In the genomic region with DNA sequence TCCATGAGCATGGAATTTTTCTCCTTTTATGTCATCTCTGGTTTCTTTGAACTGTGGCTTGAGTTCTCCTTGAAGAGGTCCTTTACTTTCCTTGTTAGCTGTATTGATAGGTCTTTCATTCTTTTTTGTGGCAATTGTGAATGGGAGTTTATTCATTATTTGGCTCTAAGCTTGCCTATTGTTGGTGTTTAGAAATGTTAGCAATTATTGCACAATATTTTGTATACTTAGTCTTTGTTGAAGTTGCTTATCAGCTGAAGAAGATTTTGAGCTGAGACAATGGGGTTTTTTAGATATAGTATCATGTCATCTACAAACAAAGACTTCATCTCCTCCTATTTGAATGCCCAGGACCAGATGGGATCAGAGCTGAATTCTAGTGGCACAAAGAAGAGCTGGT, we compare ENCODE assay signal across 32 cellular contexts.
DNase-seq lines count a peak whose midpoint lies in the region; ATAC-seq, FAIRE-seq and TF ChIP-seq lines count a peak whose summit lies in the region.
"Had no signal": no experiment of that assay in that cellular context is flagged by ENCODE, and none has a peak within 500 bp of the region (broad histone marks: within the 10 kb centered on the region; RNA-seq: fewer than 3 reads in every experiment).

No MANE protein-coding gene starts in this region.

- CTCF ChIA-PET in HepG2 (lab: Yijun Ruan, JAX; ENCODE audit: low intra/inter-chr PET ratio, low total read pairs), result no interaction called here
- CTCF ChIA-PET in IMR-90 (lab: Yijun Ruan, JAX), result no interaction called here
- CTCF ChIA-PET in H1 (lab: Charles Lee; ENCODE audit: partially characterized antibody), result interaction anchor here (0.6 kb wide), 1 partner anchor 10 kb away, joined by 3 read pairs; no protein-coding TSS in a partner anchor

- dilution Hi-C loops in IMR-90 (cut with HindIII; ENCODE audit: low sequenced_read_pairs, unreplicated experiment), result no loop called here

- intact Hi-C loops in HepG2 (cut with micrococcal nuclease; ENCODE audit: unreplicated experiment), result no loop called here
- intact Hi-C loops in right lobe of liver (cut with DNase I), result no loop called here
- intact Hi-C loops in IMR-90 (cut with micrococcal nuclease), result no loop called here

- TF ChIP-seq EP300 in HepG2 (IDR thresholded peaks at IDR 0.05; ENCODE audit: low read depth in 2 of 2, low read length in 2 of 2) (no peak), HepG2 (CRISPR knock-in tag; IDR thresholded peaks at IDR 0.05; ENCODE audit: borderline replicate concordance) (no peak), H1 (IDR thresholded peaks at IDR 0.05; ENCODE audit: borderline replicate concordance in 1 of 2, low read depth in 2 of 2, low read length in 2 of 2) (no peak)

- TF ChIP-seq POLR2A in HepG2 (IDR thresholded peaks at IDR 0.05; ENCODE audit: insufficient read depth in 1 of 2, low read depth in 2 of 2, low read length in 2 of 2) (no peak), right lobe of liver (IDR thresholded peaks at IDR 0.05) (no peak), IMR-90 (IDR thresholded peaks at IDR 0.05; ENCODE audit: low read depth, low read length) (no peak), H1 (IDR thresholded peaks at IDR 0.05; ENCODE audit: control extremely low read depth in 1 of 2, low read depth in 2 of 2, low read length in 2 of 2) (no peak)

- H2BK20ac ChIP-seq in IMR-90 (ENCODE audit: low read depth, low read length), result no peak overlapping the region
- H2BK20ac ChIP-seq in H1 (ENCODE audit: low read length), result no peak overlapping the region

- no peak for ATAC-seq in HepG2
- no peak for ATAC-seq in right lobe of liver
- no peak for ATAC-seq in IMR-90 (ENCODE audit: low read depth)
- ATAC-seq: A549; CD8-positive, alpha-beta T cell had no signal

- POLR2A ChIA-PET in HepG2 (lab: Yijun Ruan, JAX), result no interaction called here
- POLR2A ChIA-PET in IMR-90 (lab: Charles Lee; ENCODE audit: unreplicated experiment), result no interaction called here
- POLR2A ChIA-PET in H1 (lab: Charles Lee; ENCODE audit: partially characterized antibody), result no interaction called here

- FAIRE-seq in HepG2 (lab: Jason Lieb, UNC) (no peak), H1 (lab: Jason Lieb, UNC) (no peak)
- FAIRE-seq: A204.1, A549, D721Med had no signal

- H3K14ac ChIP-seq in IMR-90 (replicated peaks; ENCODE audit: low read depth, low read length) (no peak overlapping the region), H1 (ENCODE audit: insufficient read length) (no peak overlapping the region)

- H2AK5ac ChIP-seq in IMR-90 (ENCODE audit: low read depth, low read length), result no peak overlapping the region
- no peak overlapping the region for H2AK5ac ChIP-seq in H1 (ENCODE audit: low read depth, low read length)

- peaks cover 83% of the 10 kb centered on the region for H3K9me3 ChIP-seq in HepG2 (ENCODE audit: low read length)
- no peaks in the 10 kb centered on the region for H3K9me3 ChIP-seq in right lobe of liver
- H3K9me3 ChIP-seq in IMR-90 (ENCODE audit: control insufficient read depth, insufficient read depth, low read length), result peaks cover 1% of the 10 kb centered on the region; the same call in 1 of the 2 replicates
- peaks cover under 1 to 9% of the 10 kb centered on the region in 2 experiments; a peak in 3 of 4 replicates for H3K9me3 ChIP-seq in H1 (ENCODE audit: insufficient read depth in 2 of 2, low read depth in 1 of 2, low read length in 1 of 2)
- H3K9me3 ChIP-seq: BE2C had no signal

- no peak overlapping the region for H2BK12ac ChIP-seq in H1 (ENCODE audit: low read depth, low read length)

- H3K79me2 ChIP-seq in HepG2 (ENCODE audit: insufficient read depth, low read length) (no peaks in the 10 kb centered on the region), H1 (ENCODE audit: control insufficient read depth in 1 of 2, insufficient read depth in 2 of 2, low read length in 2 of 2) (no peaks in the 10 kb centered on the region)

- H3K18ac ChIP-seq in IMR-90 (ENCODE audit: low read depth, low read length) (no peak overlapping the region), H1 (ENCODE audit: extremely low read depth, low read length) (no peak overlapping the region)

- H3K56ac ChIP-seq in IMR-90 (ENCODE audit: extremely low read depth, insufficient read depth, low read length), result no peak overlapping the region
- H3K56ac ChIP-seq in H1 (replicated peaks; ENCODE audit: insufficient read length, low read depth, low read length), result no peak overlapping the region

- H3K27me3 ChIP-seq in HepG2 (ENCODE audit: control insufficient read depth in 1 of 2, insufficient read depth in 2 of 2, low read length in 2 of 2) (no peaks in the 10 kb centered on the region; a peak in 1 of 5 replicates), right lobe of liver (no peaks in the 10 kb centered on the region), IMR-90 (ENCODE audit: control insufficient read depth, insufficient read depth, low read length) (no peaks in the 10 kb centered on the region), H1 (replicated peaks in 1 of 4; ENCODE audit: control insufficient read depth in 3 of 4, extremely low read depth in 1 of 4, insufficient read depth in 3 of 4, low read length in 3 of 4) (peaks cover 0 to 3% (median 0%) of the 10 kb centered on the region in 4 experiments; a peak in 2 of 7 replicates)
- H3K27me3 ChIP-seq: BE2C; BLaER1; BLaER1 treated with 17β-estradiol and CSF1 and Interleukin-3, amounts not matched to agents 10 nM and 100 nM had no signal

- no peak overlapping the region for H2BK120ac ChIP-seq in IMR-90 (ENCODE audit: low read depth, low read length)
- no peak overlapping the region for H2BK120ac ChIP-seq in H1 (replicated peaks; ENCODE audit: low read depth, low read length)

- H4K5ac ChIP-seq in IMR-90 (ENCODE audit: low read depth, low read length) (no peak overlapping the region), H1 (ENCODE audit: insufficient read length, low read depth, low read length) (no peak overlapping the region)

- H3K4me2 ChIP-seq in HepG2 (ENCODE audit: low read depth, low read length) (no peak overlapping the region), IMR-90 (ENCODE audit: low read depth, low read length) (no peak overlapping the region), H1 (ENCODE audit: insufficient read depth in 1 of 2, low read depth in 2 of 2, low read length in 2 of 2) (no peak overlapping the region)
- H3K4me2 ChIP-seq: A549; BLaER1; BLaER1 treated with 17β-estradiol and CSF1 and Interleukin-3, amounts not matched to agents 10 nM and 100 nM had no signal

- H3K36me3 ChIP-seq in HepG2 (replicated peaks in 1 of 2; ENCODE audit: control insufficient read depth in 1 of 2, insufficient read depth in 2 of 2, low read length in 2 of 2) (no peaks in the 10 kb centered on the region), right lobe of liver (no peaks in the 10 kb centered on the region), IMR-90 (ENCODE audit: control insufficient read depth, insufficient read depth, low read length) (no peaks in the 10 kb centered on the region), H1 (ENCODE audit: control insufficient read depth in 2 of 4, insufficient read depth in 4 of 4, low read length in 3 of 4) (no peaks in the 10 kb centered on the region)
- H3K36me3 ChIP-seq: BE2C; BLaER1; BLaER1 treated with 17β-estradiol and CSF1 and Interleukin-3, amounts not matched to agents 10 nM and 100 nM had no signal

- H3K9ac ChIP-seq in HepG2 (ENCODE audit: insufficient read depth, low read depth, low read length) (no peak overlapping the region), IMR-90 (ENCODE audit: low read depth, low read length) (no peak overlapping the region), H1 (replicated peaks in 1 of 4; ENCODE audit: extremely low read depth in 1 of 4, low read depth in 3 of 4, low read length in 3 of 4) (no peak overlapping the region)
- H3K9ac ChIP-seq: BLaER1; BLaER1 treated with 17β-estradiol and CSF1 and Interleukin-3, amounts not matched to agents 10 nM and 100 nM had no signal

- no peaks in the 10 kb centered on the region for H3K79me1 ChIP-seq in IMR-90 (ENCODE audit: low read depth in 1 of 2, low read length in 2 of 2)
- H3K79me1 ChIP-seq in H1 (ENCODE audit: low read depth, low read length), result no peaks in the 10 kb centered on the region

- H3K23me2 ChIP-seq in H1 (ENCODE audit: low read depth, low read length), result no peaks in the 10 kb centered on the region

- H4K8ac ChIP-seq in IMR-90 (ENCODE audit: low read depth in 2 of 2, low read length in 2 of 2) (no peak overlapping the region), H1 (ENCODE audit: extremely low read depth, insufficient read depth, low read length) (no peak overlapping the region)

- no peak overlapping the region for H3K4ac ChIP-seq in IMR-90 (ENCODE audit: low read depth, low read length)
- no peak overlapping the region for H3K4ac ChIP-seq in H1 (replicated peaks; ENCODE audit: insufficient read length, low read depth, low read length)

- no peak overlapping the region for H2AFZ ChIP-seq in HepG2 (ENCODE audit: low read length)
- H2AFZ ChIP-seq in IMR-90 (replicated peaks; ENCODE audit: low read length, poor library complexity), result no peak overlapping the region
- H2AFZ ChIP-seq in H1 (ENCODE audit: low read length), result no peak overlapping the region

- H4K20me1 ChIP-seq in HepG2 (ENCODE audit: insufficient read depth, low read length) (no peaks in the 10 kb centered on the region), IMR-90 (ENCODE audit: insufficient read depth, low read length) (no peaks in the 10 kb centered on the region), H1 (replicated peaks in 1 of 2; ENCODE audit: control insufficient read depth in 1 of 2, insufficient read depth in 2 of 2, low read length in 2 of 2) (no peaks in the 10 kb centered on the region)
- H4K20me1 ChIP-seq: BLaER1; BLaER1 treated with 17β-estradiol and CSF1 and Interleukin-3, amounts not matched to agents 10 nM and 100 nM had no signal

- TF ChIP-seq CTCF in HepG2 (CRISPR knock-in tag; IDR thresholded peaks at IDR 0.05), result no peak
- TF ChIP-seq CTCF in right lobe of liver (IDR thresholded peaks at IDR 0.05), result no peak
- no peak for TF ChIP-seq CTCF in IMR-90 (conservative IDR thresholded peaks at IDR 0.05; ENCODE audit: low read depth, low read length)
- TF ChIP-seq CTCF in H1 (IDR thresholded peaks at IDR 0.05; ENCODE audit: control extremely low read depth in 1 of 3, insufficient read depth in 1 of 3, low read depth in 1 of 3, low read length in 3 of 3), result no peak

- no peak overlapping the region for H4K91ac ChIP-seq in IMR-90 (ENCODE audit: insufficient read depth, low read depth, low read length)
- H4K91ac ChIP-seq in H1 (replicated peaks; ENCODE audit: insufficient read length, low read length), result no peak overlapping the region

- no peak overlapping the region for H2AK9ac ChIP-seq in IMR-90 (replicated peaks; ENCODE audit: low read depth, low read length, poor library complexity)

- no TSS peak for BruUV-seq in HepG2 (replicated peaks; lab: Mats Ljungman, UMichigan)
- BruUV-seq in IMR-90 (replicated peaks; lab: Mats Ljungman, UMichigan), result no TSS peak

- H2BK5ac ChIP-seq in IMR-90 (ENCODE audit: low read depth, low read length, poor library complexity, severe bottlenecking) (no peak overlapping the region), H1 (ENCODE audit: low read depth, low read length) (no peak overlapping the region)

- DNase-seq in HepG2 (ENCODE audit: low spot score) (no peak), right lobe of liver (no peak), IMR-90 (no peak), H1 (ENCODE audit: low read depth in 1 of 2, low spot score in 2 of 2) (no peak), DMS79 treated with DMSO at 0.1 percent for 48 hours (lab: John Stamatoyannopoulos, UW) (no peak), G401 (ENCODE audit: low spot score) (no peak)
- DNase-seq: 8988T; ACHN; AML-193; BE2C; C1 segment of cervical spinal cord; Caco-2; Calu3; CD4-positive, alpha-beta memory T cell; CD4-positive, alpha-beta T cell; CD4-positive, CD25-positive, alpha-beta regulatory T cell; CD8-positive, alpha-beta memory T cell; CD8-positive, alpha-beta T cell; COR-L47; DMS 273 treated with DMSO at 0.1 percent for 48 hours; DMS153; DMS53; DMS79; DND-41; EL had no signal

- no peak overlapping the region for H2BK15ac ChIP-seq in IMR-90 (ENCODE audit: low read depth, low read length)
- no peak overlapping the region for H2BK15ac ChIP-seq in H1 (ENCODE audit: low read length)

- H3K27ac ChIP-seq in HepG2 (ENCODE audit: extremely low read length, insufficient read depth, low read length), result no peak overlapping the region
- no peak overlapping the region for H3K27ac ChIP-seq in right lobe of liver
- H3K27ac ChIP-seq in IMR-90 (ENCODE audit: insufficient read depth, low read length), result no peak overlapping the region
- no peak overlapping the region for H3K27ac ChIP-seq in H1 (ENCODE audit: low read depth, low read length)
- H3K27ac ChIP-seq: 22Rv1; A549; BLaER1; BLaER1 treated with 17β-estradiol and CSF1 and Interleukin-3, amounts not matched to agents 10 nM and 100 nM; C4-2B had no signal

- in situ Hi-C loops in HepG2 (cut with HindIII; ENCODE audit: extremely low pct_ligation_motif_present, low pct_unique_long_range_greater_than_20kb) (no loop called here), IMR-90 (cut with MboI; ENCODE audit: low sequenced_read_pairs) (no loop called here), G401 (cut with HindIII; ENCODE audit: low sequenced_read_pairs) (no loop called here)

- H3K4me3 ChIP-seq in HepG2 (replicated peaks in 1 of 3; ENCODE audit: insufficient read depth in 1 of 3, low read depth in 2 of 3, low read length in 3 of 3), result no peak overlapping the region
- H3K4me3 ChIP-seq in right lobe of liver, result no peak overlapping the region
- H3K4me3 ChIP-seq in IMR-90 (ENCODE audit: insufficient read depth, low read depth, low read length), result no peak overlapping the region
- H3K4me3 ChIP-seq in H1 (ENCODE audit: extremely low read depth in 1 of 4, insufficient read depth in 2 of 4, low read depth in 3 of 4, low read length in 4 of 4), result no peak overlapping the region
- H3K4me3 ChIP-seq: A549; BLaER1; BLaER1 treated with 17β-estradiol and CSF1 and Interleukin-3, amounts not matched to agents 10 nM and 100 nM had no signal

- no peak overlapping the region for H3K23ac ChIP-seq in IMR-90 (ENCODE audit: low read depth, low read length)
- H3K23ac ChIP-seq in H1 (ENCODE audit: insufficient read length), result no peak overlapping the region

- no peaks in the 10 kb centered on the region for H3K9me1 ChIP-seq in IMR-90 (ENCODE audit: insufficient read depth, low read length)

- no peaks in the 10 kb centered on the region for H3K4me1 ChIP-seq in HepG2 (ENCODE audit: insufficient read depth, low read length)
- no peaks in the 10 kb centered on the region for H3K4me1 ChIP-seq in right lobe of liver
- no peaks in the 10 kb centered on the region for H3K4me1 ChIP-seq in IMR-90 (ENCODE audit: control insufficient read depth, insufficient read depth, low read length)
- H3K4me1 ChIP-seq in H1 (replicated peaks in 1 of 4; ENCODE audit: control insufficient read depth in 3 of 4, insufficient read depth in 4 of 4, low read length in 3 of 4), result no peaks in the 10 kb centered on the region
- H3K4me1 ChIP-seq: A549; BE2C; BLaER1; BLaER1 treated with 17β-estradiol and CSF1 and Interleukin-3, amounts not matched to agents 10 nM and 100 nM; Caco-2 had no signal

- no peak for TF ChIP-seq RAD21 in HepG2 (CRISPR knock-in tag; IDR thresholded peaks at IDR 0.05)
- TF ChIP-seq RAD21 in IMR-90 (IDR thresholded peaks at IDR 0.05; ENCODE audit: low read length), result no peak
- no peak for TF ChIP-seq RAD21 in H1 (IDR thresholded peaks at IDR 0.05 in 1 of 2, conservative IDR thresholded peaks at IDR 0.05 in 1 of 2; ENCODE audit: low read depth in 2 of 2, low read length in 2 of 2)
